21 cellular contexts compared by ENCODE assay signal in the genomic region with DNA sequence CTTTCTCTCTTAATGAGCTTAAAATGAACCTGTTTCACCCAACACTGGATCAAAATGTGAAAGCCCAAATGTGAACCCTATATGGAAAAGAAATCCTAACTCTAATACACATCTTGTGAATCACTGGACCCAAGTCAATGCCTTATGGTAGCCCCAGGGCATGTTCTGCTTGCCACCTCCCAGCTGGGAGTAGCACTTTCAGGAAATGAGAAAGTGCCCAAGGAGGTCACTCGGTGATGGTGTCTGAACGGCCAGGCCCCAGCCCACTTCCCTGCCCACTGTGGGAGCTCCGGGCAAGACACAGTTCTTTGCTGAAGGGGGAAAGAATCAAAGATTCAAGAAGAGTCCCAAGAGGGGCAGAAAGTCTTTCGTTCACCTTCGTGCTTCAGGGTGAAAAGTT.
"Had no signal": no experiment of that assay in that cellular context is flagged by ENCODE, and none has a peak within 500 bp of the region (broad histone marks: within the 10 kb centered on the region; RNA-seq: fewer than 3 reads in every experiment).

No MANE protein-coding gene starts in this region.

- DNase-seq: activated CD4-positive, alpha-beta T cell treated with anti-CD3 and anti-CD28 coated beads for 48 hours; activated CD8-positive, alpha-beta memory T cell treated with anti-CD3 and anti-CD28 coated beads, Interleukin-2, amount 10 ng/mL, durations not matched to agents 7 days and 5 days; activated CD8-positive, alpha-beta T cell treated with anti-CD3 and anti-CD28 coated beads for 36 hours; activated gamma-delta T cell; activated T-cell treated with anti-CD3 and anti-CD28 coated beads for 4 hours; central memory CD4-positive, alpha-beta T cell; dermis blood vessel endothelial cell; effector CD8-positive, alpha-beta T cell; esophagus squamous epithelium; heart left ventricle; mesenchymal stem cell; small intestine; stimulated activated CD4-positive, alpha-beta T cell treated with anti-CD3 and anti-CD28 coated beads, Interleukin-2, amount 100 ng/mL, for 24 hours; stimulated activated naive CD8-positive, alpha-beta T cell treated with anti-CD3 and anti-CD28 coated beads, Interleukin-15, amount 100 ng/mL, for 72 hours; T-helper 2 cell; tibial artery had no signal

- H3K9me3 ChIP-seq: esophagus squamous epithelium, heart left ventricle, tibial artery had no signal

- H3K27ac Mint-ChIP-seq: activated CD8-positive, alpha-beta memory T cell treated with anti-CD3 and anti-CD28 coated beads, Interleukin-2, amount 10 ng/mL, durations not matched to agents 7 days and 5 days; activated CD8-positive, alpha-beta T cell treated with anti-CD3 and anti-CD28 coated beads for 36 hours; activated naive CD4-positive, alpha-beta T cell treated with anti-CD3 and anti-CD28 coated beads, Interleukin-2, amount 50 U/mL, for 24 hours; brain; nephron; stimulated activated effector memory CD8-positive, alpha-beta T cell treated with anti-CD3 and anti-CD28 coated beads, Interleukin-12 subunit alpha, Interleukin-12 subunit beta, amount 100 ng/mL, for 72 hours had no signal

- H3K27me3 ChIP-seq: esophagus squamous epithelium, heart left ventricle, tibial artery had no signal

- H3K27ac ChIP-seq: tibial artery had no signal

- H3K4me1 ChIP-seq: tibial artery had no signal

- ATAC-seq: activated CD8-positive, alpha-beta memory T cell treated with anti-CD3 and anti-CD28 coated beads, Interleukin-2, amount 10 ng/mL, durations not matched to agents 7 days and 5 days; activated CD8-positive, alpha-beta T cell treated with anti-CD3 and anti-CD28 coated beads for 36 hours; heart left ventricle; sciatic nerve; stimulated activated effector memory CD8-positive, alpha-beta T cell treated with anti-CD3 and anti-CD28 coated beads, Interleukin-12 subunit alpha, Interleukin-12 subunit beta, amount 100 ng/mL, for 72 hours; stimulated activated naive CD8-positive, alpha-beta T cell treated with anti-CD3 and anti-CD28 coated beads, Interleukin-15, amount 100 ng/mL, for 72 hours had no signal

- H3K4me3 ChIP-seq: esophagus squamous epithelium, heart left ventricle, tibial artery had no signal

- H3K4me3 Mint-ChIP-seq: activated CD8-positive, alpha-beta memory T cell treated with anti-CD3 and anti-CD28 coated beads, Interleukin-2, amount 10 ng/mL, durations not matched to agents 7 days and 5 days; activated CD8-positive, alpha-beta T cell treated with anti-CD3 and anti-CD28 coated beads for 36 hours; activated naive CD4-positive, alpha-beta T cell treated with anti-CD3 and anti-CD28 coated beads, Interleukin-2, amount 50 U/mL, for 24 hours; brain; nephron; stimulated activated effector memory CD8-positive, alpha-beta T cell treated with anti-CD3 and anti-CD28 coated beads, Interleukin-12 subunit alpha, Interleukin-12 subunit beta, amount 100 ng/mL, for 72 hours; stimulated activated naive CD8-positive, alpha-beta T cell treated with anti-CD3 and anti-CD28 coated beads, Interleukin-15, amount 100 ng/mL, for 72 hours had no signal

- H3K27me3 Mint-ChIP-seq: activated CD8-positive, alpha-beta memory T cell treated with anti-CD3 and anti-CD28 coated beads, Interleukin-2, amount 10 ng/mL, durations not matched to agents 7 days and 5 days; activated CD8-positive, alpha-beta T cell treated with anti-CD3 and anti-CD28 coated beads for 36 hours; activated naive CD4-positive, alpha-beta T cell treated with anti-CD3 and anti-CD28 coated beads, Interleukin-2, amount 50 U/mL, for 24 hours; stimulated activated naive CD8-positive, alpha-beta T cell treated with anti-CD3 and anti-CD28 coated beads, Interleukin-15, amount 100 ng/mL, for 72 hours had no signal

- H3K9me3 Mint-ChIP-seq: activated CD8-positive, alpha-beta T cell treated with anti-CD3 and anti-CD28 coated beads for 36 hours; activated naive CD4-positive, alpha-beta T cell treated with anti-CD3 and anti-CD28 coated beads, Interleukin-2, amount 50 U/mL, for 24 hours; brain; nephron; stimulated activated effector memory CD8-positive, alpha-beta T cell treated with anti-CD3 and anti-CD28 coated beads, Interleukin-12 subunit alpha, Interleukin-12 subunit beta, amount 100 ng/mL, for 72 hours; stimulated activated naive CD8-positive, alpha-beta T cell treated with anti-CD3 and anti-CD28 coated beads, Interleukin-15, amount 100 ng/mL, for 72 hours had no signal

- H3K4me1 Mint-ChIP-seq: activated CD8-positive, alpha-beta memory T cell treated with anti-CD3 and anti-CD28 coated beads, Interleukin-2, amount 10 ng/mL, durations not matched to agents 7 days and 5 days; activated naive CD4-positive, alpha-beta T cell treated with anti-CD3 and anti-CD28 coated beads, Interleukin-2, amount 50 U/mL, for 24 hours; brain; stimulated activated naive CD8-positive, alpha-beta T cell treated with anti-CD3 and anti-CD28 coated beads, Interleukin-15, amount 100 ng/mL, for 72 hours had no signal
